10 cellular contexts compared by ENCODE assay signal in the genomic region with DNA sequence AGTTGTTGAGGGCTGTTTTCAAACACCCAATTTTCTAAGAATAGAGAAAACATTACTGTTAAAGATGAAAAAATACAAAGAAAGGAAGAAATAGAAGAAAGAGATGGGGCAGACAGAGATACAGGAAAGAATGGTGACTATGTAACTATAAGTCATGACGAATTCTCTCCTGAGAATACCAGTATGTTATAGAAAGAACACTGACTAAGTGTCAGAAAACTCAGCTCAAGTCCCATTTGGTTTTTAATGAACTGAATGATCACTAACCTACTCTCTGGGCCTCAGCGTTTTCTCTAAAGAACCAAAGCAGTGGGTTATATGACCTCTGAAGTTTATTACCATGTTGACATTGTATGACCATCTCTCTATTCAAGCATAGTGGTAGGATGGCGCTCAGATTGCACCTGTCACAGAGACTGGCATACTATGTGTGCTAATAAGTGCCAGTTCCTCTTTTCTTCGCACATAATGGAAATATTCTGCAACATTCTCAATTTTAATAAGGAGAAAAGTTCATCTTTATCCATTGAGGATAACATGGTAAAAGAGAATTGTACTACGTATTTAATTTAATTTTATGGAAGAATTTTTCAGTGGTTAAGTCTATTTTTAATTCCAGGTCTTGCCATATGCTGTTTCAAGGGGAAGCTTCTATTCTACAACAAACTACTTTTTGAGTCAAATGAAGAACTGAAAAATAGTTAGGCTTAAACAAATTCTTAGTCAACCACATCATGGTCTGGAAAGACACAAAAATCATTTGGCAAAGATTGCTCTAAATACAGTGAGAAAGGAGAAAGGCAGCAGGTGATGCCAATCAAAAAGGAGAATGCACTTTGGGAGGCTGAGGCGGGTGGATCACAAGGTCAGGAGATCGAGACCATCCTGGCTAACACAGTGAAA. TPM values are rescaled to one million over a fixed set of nuclear protein-coding genes. Genes with fewer than 3 reads are reported as not detected.
DNase-seq lines count a peak whose midpoint lies in the region; ATAC-seq and FAIRE-seq lines count a peak whose summit lies in the region.
"Had no signal": no experiment of that assay in that cellular context is flagged by ENCODE, and none has a peak within 500 bp of the region (broad histone marks: within the 10 kb centered on the region; RNA-seq: fewer than 3 reads in every experiment).

No MANE protein-coding gene starts in this region.

- no peak for FAIRE-seq in small intestine (lab: Jason Lieb, UNC)
- FAIRE-seq: RCC 7860 had no signal

- no peaks in the 10 kb centered on the region for H3K27me3 ChIP-seq in small intestine (ENCODE audit: control insufficient read depth in 2 of 2, insufficient read depth in 2 of 2, low read length in 2 of 2)

- no peaks in the 10 kb centered on the region for H3K9me3 Mint-ChIP-seq in activated naive CD8-positive, alpha-beta T cell (ENCODE audit: low read depth)

- 82 to 91% (median 88%) methylated on average over 7 of the region's 7 CpGs for WGBS in small intestine, 3 donors

- intact Hi-C loops in Right ventricle myocardium inferior (cut with DNase I): loop anchor here (2.0 kb wide), 1 partner anchor 365 kb away; the partner anchor contains the start of gene CCDC83

- ATAC-seq in GM18511 (IDR thresholded peaks at IDR 0.05; ENCODE audit: unreplicated experiment): peak; percentile 78
- ATAC-seq in GM21360 (IDR thresholded peaks at IDR 0.05; ENCODE audit: unreplicated experiment): peak; percentile 57
- ATAC-seq in HG03097 (IDR thresholded peaks at IDR 0.05; ENCODE audit: low FRiP score, unreplicated experiment): peak; percentile 65
- ATAC-seq in Right ventricle myocardium inferior: no peak

- peaks cover 45% of the 10 kb centered on the region for H3K4me1 Mint-ChIP-seq in activated naive CD8-positive, alpha-beta T cell (ENCODE audit: low read depth)

- no peak overlapping the region for H3K4me3 ChIP-seq in small intestine (ENCODE audit: low read depth in 1 of 2, low read length in 2 of 2)

- DNase-seq in T-helper 9 cell: no peak
- DNase-seq in Right ventricle myocardium inferior (ENCODE audit: missing footprints): no peak
- DNase-seq in small intestine: no peak
- no peak for DNase-seq in NCI-H69 (lab: John Stamatoyannopoulos, UW)
- DNase-seq: stimulated activated CD4-positive, alpha-beta T cell treated with anti-CD3 and anti-CD28 coated beads, Interleukin-12 subunit alpha, Interleukin-12 subunit beta, amount 100 ng/mL, for 4 hours had no signal

- peaks cover 1% of the 10 kb centered on the region for H3K27me3 Mint-ChIP-seq in activated naive CD8-positive, alpha-beta T cell

- H3K36me3 ChIP-seq in small intestine (ENCODE audit: control insufficient read depth in 2 of 2, insufficient read depth in 2 of 2, low read length in 2 of 2): no peaks in the 10 kb centered on the region

- H3K27ac ChIP-seq in small intestine (ENCODE audit: low read depth in 1 of 2, low read length in 1 of 2): no peak overlapping the region

- peak overlapping the region; percentile 92 for H3K27ac Mint-ChIP-seq in activated naive CD8-positive, alpha-beta T cell

- H3K36me3 Mint-ChIP-seq in activated naive CD8-positive, alpha-beta T cell: peaks cover 3% of the 10 kb centered on the region

- peak overlapping the region; percentile 75 for H3K4me3 Mint-ChIP-seq in activated naive CD8-positive, alpha-beta T cell

- H3K9me3 ChIP-seq in small intestine (ENCODE audit: control insufficient read depth, low read depth): no peaks in the 10 kb centered on the region

- no peaks in the 10 kb centered on the region for H3K4me1 ChIP-seq in small intestine (ENCODE audit: control insufficient read depth in 2 of 2, insufficient read depth in 1 of 2, low read depth in 1 of 2, low read length in 1 of 2)

RNA-seq across cellular contexts. Expression of gene EED, which starts 25.0 kb away (rescaled TPM):
- 12.7 TPM for total RNA-seq in Right ventricle myocardium inferior
- polyA plus RNA-seq in small intestine: 10 to 100 TPM; 13.5 to 15.3 (median 14.5) TPM
